24 cellular contexts compared by ENCODE assay signal in the genomic region with DNA sequence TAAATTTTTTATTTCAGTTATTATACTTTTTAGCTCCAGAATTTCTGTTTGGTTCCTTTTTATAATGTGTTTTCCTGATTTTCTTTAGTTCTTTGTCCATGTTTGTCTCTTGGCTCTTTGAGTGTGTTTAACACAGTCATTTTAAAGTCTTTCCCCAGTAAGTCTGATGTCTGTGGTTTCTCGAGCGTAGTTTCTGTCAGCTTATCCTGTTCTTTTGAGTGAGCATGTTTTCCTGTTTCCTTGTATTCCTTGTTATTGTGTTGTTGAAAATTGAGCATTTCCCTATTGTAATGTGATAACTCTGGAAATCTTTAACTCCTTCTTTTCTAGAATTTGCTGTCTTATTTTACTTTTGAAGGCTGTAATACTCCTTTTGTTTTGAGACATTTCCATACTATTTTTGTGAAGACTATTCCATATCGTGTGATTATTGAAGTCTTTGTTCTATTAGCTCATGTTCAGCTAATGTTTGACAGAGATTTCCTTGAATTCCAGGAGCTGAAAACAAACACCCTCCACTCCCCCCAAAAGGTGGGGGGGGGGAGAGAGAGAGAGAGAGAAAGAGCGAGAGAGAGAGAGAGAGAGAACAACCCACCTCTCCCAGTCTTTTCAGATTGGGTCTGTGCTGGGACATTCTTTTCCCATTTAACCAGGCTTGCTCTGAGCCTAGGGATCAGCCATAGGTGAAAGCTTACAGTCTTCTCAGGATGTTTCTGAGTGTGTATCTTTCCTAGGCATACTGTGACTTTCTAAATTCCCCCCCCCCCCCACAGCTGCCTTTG. TPM values are rescaled to one million over a fixed set of nuclear protein-coding genes. Genes with fewer than 3 reads are reported as not detected.
DNase-seq lines count a peak whose midpoint lies in the region; ATAC-seq and TF ChIP-seq lines count a peak whose summit lies in the region.
"Had no signal": no experiment of that assay in that cellular context is flagged by ENCODE, and none has a peak within 500 bp of the region (broad histone marks: within the 10 kb centered on the region; RNA-seq: fewer than 3 reads in every experiment).

No MANE protein-coding gene starts in this region.

- H3K9me3 ChIP-seq in SK-N-SH (0 out of 2 replicates have a peak, but pooled peaks cover 6% of the 10 kb centered on the region), mucosa of descending colon (no peaks in the 10 kb centered on the region)
- H3K9me3 ChIP-seq: ovary, SJCRH30, stomach had no signal

- POLR2A ChIA-PET in activated CD4-positive, alpha-beta T cell treated with anti-CD3 and anti-CD28 coated beads for 36 hours (lab: Charles Lee): interaction anchor here (0.6 kb wide), 2 partner anchors 1108 to 1345 kb away, joined by 6 to 7 read pairs; no protein-coding TSS in a partner anchor
- POLR2A ChIA-PET in SK-N-SH (lab: Yijun Ruan, JAX): no interaction called here

- H3K4me1 ChIP-seq in SK-N-SH (ENCODE audit: control insufficient read depth in 1 of 2, insufficient read depth in 2 of 2, low read depth in 1 of 2, low read length in 1 of 2): peaks cover 4 to 5% of the 10 kb centered on the region in 2 experiments; a peak in 2 of 4 replicates
- H3K4me1 ChIP-seq in mucosa of descending colon (ENCODE audit: low read depth): no peaks in the 10 kb centered on the region
- H3K4me1 ChIP-seq: heart left ventricle, SJCRH30, stomach had no signal

- peaks cover 25% of the 10 kb centered on the region for H3K9me3 Mint-ChIP-seq in activated CD4-positive, alpha-beta T cell treated with anti-CD3 and anti-CD28 coated beads for 36 hours (ENCODE audit: low read depth)
- H3K9me3 Mint-ChIP-seq in activated CD4-positive, alpha-beta T cell treated with anti-CD3 and anti-CD28 coated beads, Interleukin-2, amount 10 ng/mL, durations not matched to agents 24 days and 14 days: peaks cover 20% of the 10 kb centered on the region
- H3K9me3 Mint-ChIP-seq in endothelial cell (ENCODE audit: unreplicated experiment) (no peaks in the 10 kb centered on the region), progenitor cell of endocrine pancreas (ENCODE audit: low read depth) (peaks cover 5% of the 10 kb centered on the region)
- H3K9me3 Mint-ChIP-seq: type B pancreatic cell had no signal

- no peak for ATAC-seq in activated CD4-positive, alpha-beta T cell treated with anti-CD3 and anti-CD28 coated beads for 36 hours
- ATAC-seq in left colon: no peak
- no peak for ATAC-seq in mucosa of descending colon
- ATAC-seq: heart left ventricle; naive thymus-derived CD8-positive, alpha-beta T cell; PC-3 had no signal

- H4K20me1 ChIP-seq in SK-N-SH (ENCODE audit: insufficient read depth): no peaks in the 10 kb centered on the region

- H3K36me3 ChIP-seq in SK-N-SH (replicated peaks in 1 of 2; ENCODE audit: control insufficient read depth in 1 of 2, insufficient read depth in 2 of 2, low read length in 1 of 2) (peaks cover 28 to 55% of the 10 kb centered on the region in 2 experiments), mucosa of descending colon (ENCODE audit: low read depth) (no peaks in the 10 kb centered on the region)
- H3K36me3 ChIP-seq: ovary, SJCRH30 had no signal

- H2AFZ ChIP-seq in SK-N-SH (ENCODE audit: low read depth): no peak overlapping the region

- peak overlapping the region; percentile 17; the same call in 1 of the 2 replicates for H3K9ac ChIP-seq in SK-N-SH

- H3K79me2 ChIP-seq in SK-N-SH (ENCODE audit: insufficient read depth): peaks cover 52% of the 10 kb centered on the region

- peaks cover 75% of the 10 kb centered on the region for H3K36me3 Mint-ChIP-seq in activated CD4-positive, alpha-beta T cell treated with anti-CD3 and anti-CD28 coated beads for 36 hours (ENCODE audit: low read depth)
- H3K36me3 Mint-ChIP-seq in activated CD4-positive, alpha-beta T cell treated with anti-CD3 and anti-CD28 coated beads, Interleukin-2, amount 10 ng/mL, durations not matched to agents 24 days and 14 days (ENCODE audit: low read depth): peaks cover 68% of the 10 kb centered on the region
- H3K36me3 Mint-ChIP-seq in endothelial cell (ENCODE audit: low read depth, unreplicated experiment): peaks cover 18% of the 10 kb centered on the region
- H3K36me3 Mint-ChIP-seq in progenitor cell of endocrine pancreas (ENCODE audit: insufficient read depth): peaks cover 32% of the 10 kb centered on the region

- H3K27ac Mint-ChIP-seq in activated CD4-positive, alpha-beta T cell treated with anti-CD3 and anti-CD28 coated beads for 36 hours: peak overlapping the region; percentile 83
- no peak overlapping the region for H3K27ac Mint-ChIP-seq in activated CD4-positive, alpha-beta T cell treated with anti-CD3 and anti-CD28 coated beads, Interleukin-2, amount 10 ng/mL, durations not matched to agents 24 days and 14 days
- H3K27ac Mint-ChIP-seq in endothelial cell (ENCODE audit: unreplicated experiment) (peak overlapping the region; percentile 99), progenitor cell of endocrine pancreas (peak overlapping the region; percentile 87)
- H3K27ac Mint-ChIP-seq: B cell, type B pancreatic cell had no signal

- H3K4me2 ChIP-seq in SK-N-SH: no peak overlapping the region

- H3K27me3 ChIP-seq in SK-N-SH (ENCODE audit: insufficient read depth): no peaks in the 10 kb centered on the region
- H3K27me3 ChIP-seq: heart left ventricle, ovary, SJCRH30, stomach had no signal

- no peaks in the 10 kb centered on the region for H3K9me2 ChIP-seq in SK-N-SH

- H3K4me3 Mint-ChIP-seq in activated CD4-positive, alpha-beta T cell treated with anti-CD3 and anti-CD28 coated beads for 36 hours: no peak overlapping the region
- H3K4me3 Mint-ChIP-seq in activated CD4-positive, alpha-beta T cell treated with anti-CD3 and anti-CD28 coated beads, Interleukin-2, amount 10 ng/mL, durations not matched to agents 24 days and 14 days: no peak overlapping the region
- peak overlapping the region; percentile 32 for H3K4me3 Mint-ChIP-seq in endothelial cell (ENCODE audit: unreplicated experiment)
- H3K4me3 Mint-ChIP-seq in progenitor cell of endocrine pancreas (ENCODE audit: low read depth): peak overlapping the region; percentile 25
- H3K4me3 Mint-ChIP-seq: B cell; naive thymus-derived CD8-positive, alpha-beta T cell; type B pancreatic cell had no signal

- H3K27ac ChIP-seq in SK-N-SH (ENCODE audit: low read depth in 2 of 2, low read length in 1 of 2): peak overlapping the region; percentile 62 to 82; a peak in 3 of 4 replicates
- H3K27ac ChIP-seq: 22Rv1, heart left ventricle, ovary, SJCRH30, stomach, VCaP had no signal

- no peak for TF ChIP-seq EP300 in SK-N-SH (IDR thresholded peaks at IDR 0.05; ENCODE audit: borderline replicate concordance in 1 of 2, low read depth in 1 of 2, low read length in 1 of 2)

- CTCF ChIA-PET in activated CD4-positive, alpha-beta T cell treated with anti-CD3 and anti-CD28 coated beads for 36 hours (lab: Charles Lee): no interaction called here
- CTCF ChIA-PET in SK-N-SH (lab: Yijun Ruan, JAX): no interaction called here

- H3F3A ChIP-seq in SK-N-SH (replicated peaks; ENCODE audit: insufficient read depth): peaks cover 21% of the 10 kb centered on the region

- H3K27me3 Mint-ChIP-seq in activated CD4-positive, alpha-beta T cell treated with anti-CD3 and anti-CD28 coated beads for 36 hours: no peaks in the 10 kb centered on the region
- no peaks in the 10 kb centered on the region for H3K27me3 Mint-ChIP-seq in activated CD4-positive, alpha-beta T cell treated with anti-CD3 and anti-CD28 coated beads, Interleukin-2, amount 10 ng/mL, durations not matched to agents 24 days and 14 days
- peaks cover 4% of the 10 kb centered on the region for H3K27me3 Mint-ChIP-seq in endothelial cell (ENCODE audit: unreplicated experiment)
- H3K27me3 Mint-ChIP-seq in progenitor cell of endocrine pancreas: no peaks in the 10 kb centered on the region
- H3K27me3 Mint-ChIP-seq: B cell; naive thymus-derived CD8-positive, alpha-beta T cell; type B pancreatic cell had no signal

- TF ChIP-seq CTCF in SK-N-SH (IDR thresholded peaks at IDR 0.05): no peak
- no peak for TF ChIP-seq CTCF in endothelial cell (IDR thresholded peaks at IDR 0.05; ENCODE audit: unreplicated experiment)
- no peak for TF ChIP-seq CTCF in progenitor cell of endocrine pancreas (IDR thresholded peaks at IDR 0.05; ENCODE audit: unreplicated experiment)
- TF ChIP-seq CTCF in mucosa of descending colon (IDR thresholded peaks at IDR 0.05): no peak

- WGBS in SK-N-SH (ENCODE audit: low lambda C conversion rate): 81% methylated on average over 4 of the region's 4 CpGs

- no peak for DNase-seq in activated CD4-positive, alpha-beta T cell treated with anti-CD3 and anti-CD28 coated beads for 36 hours
- DNase-seq in activated CD4-positive, alpha-beta T cell treated with anti-CD3 and anti-CD28 coated beads, Interleukin-2, amount 10 ng/mL, durations not matched to agents 24 days and 14 days: no peak
- DNase-seq in SK-N-SH: no peak
- peak; percentile 26 for DNase-seq in endothelial cell (ENCODE audit: low spot score)
- no peak for DNase-seq in progenitor cell of endocrine pancreas (ENCODE audit: low spot score, unreplicated experiment)
- DNase-seq in left colon: no peak
- DNase-seq in OCI-M1 (lab: John Stamatoyannopoulos, UW): no peak
- DNase-seq in mucosa of descending colon: no peak
- DNase-seq: activated CD4-positive, alpha-beta T cell treated with anti-CD3 and anti-CD28 coated beads, Interleukin-2, amount 50 U/mL, for 48 hours; activated naive CD4-positive, alpha-beta T cell treated with anti-CD3 and anti-CD28 coated beads, Interleukin-2, amount 50 U/mL, for 16 hours; activated T-cell treated with anti-CD3 and anti-CD28 coated beads for 4 hours; H7; heart left ventricle; naive thymus-derived CD8-positive, alpha-beta T cell; NCI-H187 treated with DMSO at 0.1 percent for 48 hours; ovary; SJCRH30; stomach; T-helper 2 cell had no signal

- intact Hi-C loops in activated CD4-positive, alpha-beta T cell treated with anti-CD3 and anti-CD28 coated beads for 36 hours (cut with DNase I, micrococcal nuclease): no loop called here
- intact Hi-C loops in activated CD4-positive, alpha-beta T cell treated with anti-CD3 and anti-CD28 coated beads, Interleukin-2, amount 10 ng/mL, durations not matched to agents 24 days and 14 days (cut with micrococcal nuclease): no loop called here
- intact Hi-C loops in left colon (cut with DNase I, micrococcal nuclease) (no loop called here), mucosa of descending colon (cut with DNase I, micrococcal nuclease) (no loop called here)

- no peak for TF ChIP-seq RAD21 in SK-N-SH (IDR thresholded peaks at IDR 0.05; ENCODE audit: low read length)

- H3K4me3 ChIP-seq in SK-N-SH (ENCODE audit: low read depth in 2 of 2, low read length in 1 of 2) (no peak overlapping the region), mucosa of descending colon (no peak overlapping the region)
- H3K4me3 ChIP-seq: heart left ventricle, ovary, SJCRH30, stomach had no signal

- H3K4me1 Mint-ChIP-seq in activated CD4-positive, alpha-beta T cell treated with anti-CD3 and anti-CD28 coated beads for 36 hours: peaks cover 17% of the 10 kb centered on the region
- H3K4me1 Mint-ChIP-seq in activated CD4-positive, alpha-beta T cell treated with anti-CD3 and anti-CD28 coated beads, Interleukin-2, amount 10 ng/mL, durations not matched to agents 24 days and 14 days: no peaks in the 10 kb centered on the region
- H3K4me1 Mint-ChIP-seq in endothelial cell (ENCODE audit: unreplicated experiment) (peaks cover 54% of the 10 kb centered on the region), progenitor cell of endocrine pancreas (ENCODE audit: low read depth) (peaks cover 5% of the 10 kb centered on the region)

RNA-seq across cellular contexts. Expression of a gene that starts 38.3 kb away (rescaled TPM):
- 10 to 100 TPM; 26.4 to 26.5 TPM for total RNA-seq in activated CD4-positive, alpha-beta T cell treated with anti-CD3 and anti-CD28 coated beads for 36 hours
- total RNA-seq in activated CD4-positive, alpha-beta T cell treated with anti-CD3 and anti-CD28 coated beads, Interleukin-2, amount 10 ng/mL, durations not matched to agents 24 days and 14 days: 16.5 and 23.6 TPM in 2 replicates
- polyA plus RNA-seq in SK-N-SH (2012; rRNA removed): 22.7 and 26.7 TPM in 2 replicates
- 31.4 and 34.9 TPM in 2 replicates for polyA plus RNA-seq in SK-N-SH (2012; cell fraction: cytosol; rRNA removed)
- polyA plus RNA-seq in SK-N-SH (2012; cell fraction: nucleus; rRNA removed): 39.2 and 50.7 TPM in 2 replicates
- total RNA-seq in endothelial cell (ENCODE audit: unreplicated experiment) (41.9 TPM), progenitor cell of endocrine pancreas (31.6 and 38.9 TPM in 2 replicates), left colon (10 to 100 TPM; 21.9 to 28.7 TPM), mucosa of descending colon (10 to 100 TPM; 22.1 to 37.5 (median 34.1) TPM)

RNA-seq across cellular contexts. Expression of a gene that starts 39.1 kb away (rescaled TPM):
- total RNA-seq in activated CD4-positive, alpha-beta T cell treated with anti-CD3 and anti-CD28 coated beads for 36 hours: 10 to 100 TPM; 54.5 to 56.7 TPM
- total RNA-seq in activated CD4-positive, alpha-beta T cell treated with anti-CD3 and anti-CD28 coated beads, Interleukin-2, amount 10 ng/mL, durations not matched to agents 24 days and 14 days: 47.2 and 53.4 TPM in 2 replicates
- 67.2 and 76.6 TPM in 2 replicates for polyA plus RNA-seq in SK-N-SH (2012; rRNA removed)
- polyA plus RNA-seq in SK-N-SH (2012; cell fraction: cytosol; rRNA removed): 64.6 and 69.6 TPM in 2 replicates
- polyA plus RNA-seq in SK-N-SH (2012; cell fraction: nucleus; rRNA removed): 100 and 203 TPM in 2 replicates
- 168 TPM for total RNA-seq in endothelial cell (ENCODE audit: unreplicated experiment)
- total RNA-seq in progenitor cell of endocrine pancreas: 80.1 and 83.1 TPM in 2 replicates
- 10 to 100 TPM in 1 of 2 donors, 1 to 10 TPM in 1; 9.2 to 19.9 TPM for total RNA-seq in left colon
- 10 to 100 TPM in 2 of 3 donors, 1 to 10 TPM in 1; 6.2 to 43.8 (median 14.4) TPM for total RNA-seq in mucosa of descending colon

Comparison
In these comparisons a context has a peak if more than half of its experiments do, and no peak if none do; other contexts are left out.
1. H3K4me3 Mint-ChIP-seq: peak in endothelial cell (single experiment) and progenitor cell of endocrine pancreas (single experiment); none in activated CD4-positive, alpha-beta T cell treated with anti-CD3 and anti-CD28 coated beads for 36 hours (single experiment) and activated CD4-positive, alpha-beta T cell treated with anti-CD3 and anti-CD28 coated beads, Interleukin-2, amount 10 ng/mL, durations not matched to agents 24 days and 14 days (single experiment).